ENCODE assay signal across 13 cellular contexts in the genomic region with DNA sequence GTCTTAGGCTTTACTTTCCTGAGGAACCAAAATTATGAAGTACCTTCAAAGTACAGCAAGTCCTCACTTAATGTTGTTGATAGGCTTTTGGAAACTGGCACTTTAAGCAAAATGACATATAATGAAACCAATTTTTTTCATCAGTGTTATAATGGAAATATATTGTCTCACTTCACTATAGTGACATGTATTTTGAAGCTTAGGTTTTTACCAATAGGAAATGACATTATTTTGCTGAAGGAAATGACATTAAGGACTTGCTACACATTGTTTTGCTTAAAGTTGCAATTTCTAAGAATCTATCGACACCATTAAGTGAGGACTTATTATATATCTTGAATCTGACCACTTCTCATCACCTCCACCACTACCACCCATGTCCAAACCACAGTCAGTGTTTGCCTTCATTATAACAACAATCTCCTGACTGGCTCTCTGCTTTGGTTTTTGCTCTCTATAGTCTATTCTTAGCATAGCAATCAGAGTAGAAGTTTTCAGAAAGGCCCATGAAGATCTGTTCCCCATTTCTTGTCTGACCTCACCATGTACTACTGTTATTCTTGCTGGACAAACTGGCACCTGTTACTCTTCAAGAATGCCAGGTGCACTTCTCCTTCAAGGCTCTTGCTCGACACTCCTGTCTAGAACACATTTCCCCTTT.
"Had no signal": no experiment of that assay in that cellular context is flagged by ENCODE, and none has a peak within 500 bp of the region (broad histone marks: within the 10 kb centered on the region; RNA-seq: fewer than 3 reads in every experiment).

No MANE protein-coding gene starts in this region.

- ATAC-seq: activated T-cell treated with anti-CD3 and anti-CD28 coated beads, Interleukin-2, amount 50 U/mL, for 4 hours; esophagus mucosa; left lobe of liver; naive thymus-derived CD8-positive, alpha-beta T cell had no signal

- DNase-seq: activated CD4-positive, alpha-beta T cell treated with anti-CD3 and anti-CD28 coated beads, Interleukin-2, amount 50 U/mL, for 48 hours; activated CD8-positive, alpha-beta memory T cell treated with anti-CD3 and anti-CD28 coated beads, Interleukin-2, amount 50 U/mL, for 48 hours; activated naive CD4-positive, alpha-beta T cell; activated T-cell treated with anti-CD3 and anti-CD28 coated beads, Interleukin-2, amount 50 U/mL, for 4 hours; foreskin melanocyte; naive thymus-derived CD8-positive, alpha-beta T cell; stimulated activated CD4-positive, alpha-beta T cell treated with anti-CD3 and anti-CD28 coated beads, Interleukin-4, amount 100 ng/mL, for 1 hour; stimulated activated naive CD4-positive, alpha-beta T cell treated with Interleukin-2 at 50 U/mL for 16 hours; substantia nigra; tibial artery; WERI-Rb-1 had no signal

- H3K27ac ChIP-seq: tibial artery, WERI-Rb-1 had no signal
